8 cellular contexts compared by ENCODE assay signal in genomic region chr17:16419074-16419928, GRCh38. TPM values are rescaled to one million over a fixed set of nuclear protein-coding genes. Genes with fewer than 3 reads are reported as not detected.
DNase-seq lines count a peak whose midpoint lies in the region; ATAC-seq and TF ChIP-seq lines count a peak whose summit lies in the region.

No MANE protein-coding gene starts in this region.

- H3K4me2 ChIP-seq in OCI-LY7 (ENCODE audit: low read length) = peak overlapping the region; percentile 5; the same call in 1 of the 2 replicates

- H3K79me2 ChIP-seq in OCI-LY7 (ENCODE audit: insufficient read depth, low read depth, low read length) = no peaks in the 10 kb centered on the region

- intact Hi-C loops in OCI-LY7 (cut with micrococcal nuclease; ENCODE audit: unreplicated experiment) = no loop called here

- H3K36me3 ChIP-seq in OCI-LY7 (ENCODE audit: insufficient read depth, low read length) = peaks cover 7% of the 10 kb centered on the region; the same call in 1 of the 2 replicates

- peaks cover 33% of the 10 kb centered on the region for H3K4me1 Mint-ChIP-seq in activated naive CD8-positive, alpha-beta T cell treated with anti-CD3 and anti-CD28 coated beads, Interleukin-2, amount 10 ng/mL, durations not matched to agents 7 days and 5 days
- peaks cover 28 to 54% of the 10 kb centered on the region in 2 donors for H3K4me1 Mint-ChIP-seq in stimulated activated naive B cell treated with anti-CD40 and anti-IgM and Interleukin-4, amounts not matched to agents 10 μg/mL and 1 μg/mL and 100 μg/mL, for 72 hours

- no peak overlapping the region for H3K27ac ChIP-seq in OCI-LY7 (ENCODE audit: low read depth, low read length, poor library complexity, severe bottlenecking)

- peaks cover 28% of the 10 kb centered on the region for H3K36me3 Mint-ChIP-seq in activated naive CD8-positive, alpha-beta T cell treated with anti-CD3 and anti-CD28 coated beads, Interleukin-2, amount 10 ng/mL, durations not matched to agents 7 days and 5 days
- H3K36me3 Mint-ChIP-seq in stimulated activated naive B cell treated with anti-CD40 and anti-IgM and Interleukin-4, amounts not matched to agents 10 μg/mL and 1 μg/mL and 100 μg/mL, for 72 hours = peaks cover 41 to 61% of the 10 kb centered on the region in 2 donors

- peak overlapping the region; percentile 31 for H3K27ac Mint-ChIP-seq in activated naive CD8-positive, alpha-beta T cell treated with anti-CD3 and anti-CD28 coated beads, Interleukin-2, amount 10 ng/mL, durations not matched to agents 7 days and 5 days
- peak overlapping the region; percentile 87 for H3K27ac Mint-ChIP-seq in stimulated activated naive B cell treated with anti-CD40 and anti-IgM and Interleukin-4, amounts not matched to agents 10 μg/mL and 1 μg/mL and 100 μg/mL, for 72 hours

- no TSS peak for BruUV-seq in OCI-LY7 (replicated peaks; lab: Mats Ljungman, UMichigan)

- TF ChIP-seq CTCF in HFF-Myc (IDR thresholded peaks at IDR 0.05; ENCODE audit: low read depth, low read length, missing control alignments) (no peak), OCI-LY7 (conservative IDR thresholded peaks at IDR 0.05; ENCODE audit: low read length) (no peak)

- H3K9me3 ChIP-seq in OCI-LY7 (ENCODE audit: low read length) = no peaks in the 10 kb centered on the region

- peak overlapping the region; percentile 35 for H3K4me3 ChIP-seq in HFF-Myc (replicated peaks; ENCODE audit: low read depth, low read length)
- no peak overlapping the region for H3K4me3 ChIP-seq in OCI-LY7 (ENCODE audit: low read depth, low read length, poor library complexity, severe bottlenecking)

- peak overlapping the region; percentile 73 for H3K4me3 Mint-ChIP-seq in activated naive CD8-positive, alpha-beta T cell treated with anti-CD3 and anti-CD28 coated beads, Interleukin-2, amount 10 ng/mL, durations not matched to agents 7 days and 5 days
- peak overlapping the region; percentile 45 to 60 for H3K4me3 Mint-ChIP-seq in stimulated activated naive B cell treated with anti-CD40 and anti-IgM and Interleukin-4, amounts not matched to agents 10 μg/mL and 1 μg/mL and 100 μg/mL, for 72 hours

- H4K20me1 ChIP-seq in OCI-LY7 (ENCODE audit: insufficient read depth, low read length) = no peaks in the 10 kb centered on the region

- peaks cover 34% of the 10 kb centered on the region for H3K4me1 ChIP-seq in OCI-LY7 (ENCODE audit: insufficient read depth, low read length, poor library complexity, severe bottlenecking)

- peak; percentile 14 for ATAC-seq in activated naive CD8-positive, alpha-beta T cell treated with anti-CD3 and anti-CD28 coated beads, Interleukin-2, amount 10 ng/mL, durations not matched to agents 7 days and 5 days (ENCODE audit: low read depth)
- peak; percentile 48 to 49 for ATAC-seq in stimulated activated naive B cell treated with anti-CD40 and anti-IgM and Interleukin-4, amounts not matched to agents 10 μg/mL and 1 μg/mL and 100 μg/mL, for 72 hours (replicated peaks)

- DNase-seq in EL (peak; percentile 94), HFF-Myc (ENCODE audit: extremely low read depth, low read depth) (peak; percentile 80), OCI-LY7 (ENCODE audit: low spot score) (no peak), kidney glomerular epithelial cell (lab: John Stamatoyannopoulos, UW) (peak; percentile 91), T-helper 9 cell (no peak), NCI-H1105 (lab: John Stamatoyannopoulos, UW) (no peak)
- no peak for DNase-seq in activated naive CD8-positive, alpha-beta T cell treated with anti-CD3 and anti-CD28 coated beads, Interleukin-2, amount 10 ng/mL, durations not matched to agents 7 days and 5 days
- DNase-seq in stimulated activated naive B cell treated with anti-CD40 and anti-IgM and Interleukin-4, amounts not matched to agents 10 μg/mL and 1 μg/mL and 100 μg/mL, for 72 hours = no peak

- no peaks in the 10 kb centered on the region for H3K27me3 Mint-ChIP-seq in activated naive CD8-positive, alpha-beta T cell treated with anti-CD3 and anti-CD28 coated beads, Interleukin-2, amount 10 ng/mL, durations not matched to agents 7 days and 5 days
- H3K27me3 Mint-ChIP-seq in stimulated activated naive B cell treated with anti-CD40 and anti-IgM and Interleukin-4, amounts not matched to agents 10 μg/mL and 1 μg/mL and 100 μg/mL, for 72 hours = no peaks in the 10 kb centered on the region

- POLR2A ChIA-PET in OCI-LY7 (lab: Charles Lee) = interaction anchor here (0.7 kb wide), 1 partner anchor 109 kb away, joined by 3 read pairs; no protein-coding TSS in a partner anchor
- POLR2A ChIA-PET in activated naive CD8-positive, alpha-beta T cell treated with anti-CD3 and anti-CD28 coated beads, Interleukin-2, amount 10 ng/mL, durations not matched to agents 7 days and 5 days (lab: Charles Lee) = interaction anchor here (0.6 to 6.3 kb wide), 5 partner anchors 9 to 38 kb away, joined by 3 to 69 read pairs (median 4); partner anchors contain the start of gene UBB

- H3K9me3 Mint-ChIP-seq in activated naive CD8-positive, alpha-beta T cell treated with anti-CD3 and anti-CD28 coated beads, Interleukin-2, amount 10 ng/mL, durations not matched to agents 7 days and 5 days = no peaks in the 10 kb centered on the region
- H3K9me3 Mint-ChIP-seq in stimulated activated naive B cell treated with anti-CD40 and anti-IgM and Interleukin-4, amounts not matched to agents 10 μg/mL and 1 μg/mL and 100 μg/mL, for 72 hours = no peaks in the 10 kb centered on the region

- no peak overlapping the region for H2AFZ ChIP-seq in OCI-LY7 (ENCODE audit: low read length)

- H3K9me2 ChIP-seq in OCI-LY7 (ENCODE audit: insufficient read depth, low read length) = no peaks in the 10 kb centered on the region

- CTCF ChIA-PET in OCI-LY7 (lab: Charles Lee; ENCODE audit: unreplicated experiment) = no interaction called here

RNA-seq across cellular contexts. Expression of gene TRPV2, which starts 3.9 kb away (rescaled TPM):
- total RNA-seq in OCI-LY7 (2014; rRNA removed; shearing (Covaris generic)) = 10.5 and 15.4 TPM in 2 replicates
- 4.9 and 5.3 TPM in 2 replicates for total RNA-seq in OCI-LY7 (2022)
- total RNA-seq in activated naive CD8-positive, alpha-beta T cell treated with anti-CD3 and anti-CD28 coated beads, Interleukin-2, amount 10 ng/mL, durations not matched to agents 7 days and 5 days = 100 to 1,000 TPM in 1 of 2 experiments, 10 to 100 TPM in 1; 97.0 to 107 TPM

RNA-seq across cellular contexts. Expression of gene UBB, which starts 38.4 kb away (rescaled TPM):
- 2,854 and 2,972 TPM in 2 replicates for total RNA-seq in OCI-LY7 (2014; rRNA removed; shearing (Covaris generic))
- total RNA-seq in OCI-LY7 (2022) = 1,291 and 1,479 TPM in 2 replicates
- 1,000 to 10,000 TPM; 1,069 to 1,087 TPM for total RNA-seq in activated naive CD8-positive, alpha-beta T cell treated with anti-CD3 and anti-CD28 coated beads, Interleukin-2, amount 10 ng/mL, durations not matched to agents 7 days and 5 days

Comparison
In these comparisons a context has a peak if more than half of its experiments do, and no peak if none do; other contexts are left out.
1. DNase-seq: peak in EL (single experiment), HFF-Myc (single experiment) and kidney glomerular epithelial cell (single experiment); none in OCI-LY7 (single experiment), activated naive CD8-positive, alpha-beta T cell treated with anti-CD3 and anti-CD28 coated beads, Interleukin-2, amount 10 ng/mL, durations not matched to agents 7 days and 5 days (single experiment), stimulated activated naive B cell treated with anti-CD40 and anti-IgM and Interleukin-4, amounts not matched to agents 10 μg/mL and 1 μg/mL and 100 μg/mL, for 72 hours (single experiment), T-helper 9 cell (single experiment) and NCI-H1105 (single experiment).
2. RNA of gene TRPV2, which starts 3.9 kb away (total RNA-seq): 97.0 to 107 TPM in activated naive CD8-positive, alpha-beta T cell treated with anti-CD3 and anti-CD28 coated beads, Interleukin-2, amount 10 ng/mL, durations not matched to agents 7 days and 5 days; 4.9 to 15.4 TPM in OCI-LY7; every median in the first group is over 4 times any median in the second.